Comparison of ENCODE assay signal across 11 cellular contexts in genomic region chr6:91717094-91717493, GRCh38.
"Had no signal": no experiment of that assay in that cellular context is flagged by ENCODE, and none has a peak within 500 bp of the region (broad histone marks: within the 10 kb centered on the region; RNA-seq: fewer than 3 reads in every experiment).

No MANE protein-coding gene starts in this region.

- DNase-seq: GM23248, GOT3, H7, H9, HCEC 1CT, HFFc6 had no signal

- H3K4me2 ChIP-seq: GM23338 had no signal

- H3K9me3 Mint-ChIP-seq: GM23338, H9 had no signal

- H3K9me3 ChIP-seq: HAP-1 had no signal

- H3K27ac Mint-ChIP-seq: GM23338, H9, HFFc6 had no signal

- H3K4me3 ChIP-seq: GM23248, GM23338, HAP-1 had no signal

- H3K36me3 ChIP-seq: HAP-1 had no signal

- ATAC-seq: GM23338, HCT116 had no signal

- H3K4me1 Mint-ChIP-seq: GM23338, H9 had no signal

- H3K9ac ChIP-seq: GM23248 had no signal

- H3K27ac ChIP-seq: GM23248 had no signal

- H3K4me3 Mint-ChIP-seq: GM23338, H9, HFFc6 had no signal

- FAIRE-seq: H1, H54 had no signal

- H3K4me1 ChIP-seq: HAP-1 had no signal

- H2AFZ ChIP-seq: GM23248, GM23338 had no signal
